ENCODE assay signal across 1 cellular context in genomic region chr16:57992084-57992483, GRCh38.
TF ChIP-seq lines count a peak whose summit lies in the region.

No MANE protein-coding gene starts in this region.

TF ChIP-seq in H1, 55 proteins besides CTCF, POLR2A, EP300 and RAD21:
- TF ChIP-seq CBX5 (IDR thresholded peaks at IDR 0.05; ENCODE audit: low read depth, low read length) (no peak), SIN3A (conservative IDR thresholded peaks at IDR 0.05 in 1 of 2, IDR thresholded peaks at IDR 0.05 in 1 of 2; ENCODE audit: low read depth in 1 of 2, low read length in 2 of 2) (no peak), CREB1 (IDR thresholded peaks at IDR 0.05) (no peak), TAF1 (IDR thresholded peaks at IDR 0.05; ENCODE audit: low read depth, low read length) (no peak), TEAD4 (IDR thresholded peaks at IDR 0.05; ENCODE audit: low read depth, low read length) (no peak), SIX5 (IDR thresholded peaks at IDR 0.05; ENCODE audit: low read depth, low read length) (no peak), EGR1 (IDR thresholded peaks at IDR 0.05; ENCODE audit: borderline replicate concordance, low read depth, low read length) (no peak), SP1 (IDR thresholded peaks at IDR 0.05; ENCODE audit: low read depth, low read length) (no peak), CHD7 (IDR thresholded peaks at IDR 0.05; ENCODE audit: insufficient replicate concordance, low read length) (no peak), RNF2 (IDR thresholded peaks at IDR 0.05; ENCODE audit: borderline replicate concordance, low read depth, low read length, missing control alignments, poor library complexity, severe bottlenecking) (no peak), FOSL1 (IDR thresholded peaks at IDR 0.05; ENCODE audit: insufficient read depth, low read depth, low read length) (no peak), HDAC2 (IDR thresholded peaks at IDR 0.05; ENCODE audit: borderline replicate concordance in 1 of 2, low read depth in 2 of 2, low read length in 2 of 2) (no peak), NANOG (IDR thresholded peaks at IDR 0.05; ENCODE audit: insufficient read depth, low read depth, low read length, poor library complexity, severe bottlenecking) (no peak), KDM4A (IDR thresholded peaks at IDR 0.05; ENCODE audit: low read depth, low read length, severe bottlenecking) (no peak)
